ENCODE assay signal across 8 cellular contexts in genomic region chr1:91500756-91501526, GRCh38. TPM values are rescaled to one million over a fixed set of nuclear protein-coding genes. Genes with fewer than 3 reads are reported as not detected.
DNase-seq lines count a peak whose midpoint lies in the region; ATAC-seq, FAIRE-seq and TF ChIP-seq lines count a peak whose summit lies in the region.

Gene CDC7, plus strand, starts transcription at chr1:91500851. Its CDS starts 866 bp downstream, at chr1:91501717.

- no peak for FAIRE-seq in GM12891 (lab: Jason Lieb, UNC)

- TF ChIP-seq POLR2A in GM12891 (IDR thresholded peaks at IDR 0.05; ENCODE audit: low read depth, low read length), result peak; percentile 75

- peak; percentile 65 for DNase-seq in GM12891 (ENCODE audit: insufficient read length, low spot score)
- peak; percentile 94 for DNase-seq in NCI-H128 (lab: John Stamatoyannopoulos, UW; ENCODE audit: unreplicated experiment)
- peak; percentile 70 for DNase-seq in T follicular helper cell (ENCODE audit: low read depth)
- DNase-seq in amniotic epithelial cell (ENCODE audit: low read depth), result peak; percentile 80
- peak; percentile 95 for DNase-seq in left cardiac atrium
- peak; percentile 97 for DNase-seq in posterior vena cava (ENCODE audit: low spot score)
- DNase-seq in ureter (ENCODE audit: low spot score), result peak; percentile 90

- ATAC-seq in HG02759 (IDR thresholded peaks at IDR 0.05; ENCODE audit: unreplicated experiment) (peak; percentile 83), left cardiac atrium (peak; percentile 97)

- intact Hi-C loops in left cardiac atrium (cut with DNase I), result loop anchor here in 1 of 2 donors (10.0 kb wide), 1 partner anchor 794 kb away; the partner anchor contains the start of genes GLMN and RPAP2
- intact Hi-C loops in posterior vena cava (cut with DNase I), result no loop called here

TF ChIP-seq in GM12891, 5 proteins besides CTCF, POLR2A, EP300 and RAD21:
- peak; percentile 32; the same call in 1 of the 2 replicates for TF ChIP-seq SPI1 (IDR thresholded peaks at IDR 0.05; ENCODE audit: low read depth, low read length)
- no peak for TF ChIP-seq TAF1 (IDR thresholded peaks at IDR 0.05; ENCODE audit: low read depth, low read length)
- peak; percentile 68 for TF ChIP-seq POLR2AphosphoS5 (IDR thresholded peaks at IDR 0.05; ENCODE audit: low read depth, low read length)

RNA-seq across cellular contexts. Expression of gene CDC7, which starts in this region (rescaled TPM):
- 9.2 TPM for polyA plus RNA-seq in GM12891 (2012; ENCODE audit: low read depth, missing spikeins)
- 1 to 10 TPM; 1.3 to 3.2 TPM for total RNA-seq in left cardiac atrium
- 1 to 10 TPM; 1.8 to 2.0 TPM for total RNA-seq in posterior vena cava
- total RNA-seq in ureter, result 4.9 TPM

Comparison
In these comparisons a context has a peak if more than half of its experiments do, and no peak if none do; other contexts are left out.
1. Peak in every context shown above with its lines: DNase-seq and ATAC-seq.